9 cellular contexts compared by ENCODE assay signal in genomic region chr19:18364277-18364825, GRCh38. TPM values are rescaled to one million over a fixed set of nuclear protein-coding genes. Genes with fewer than 3 reads are reported as not detected.
DNase-seq lines count a peak whose midpoint lies in the region; ATAC-seq and TF ChIP-seq lines count a peak whose summit lies in the region.
"Not testable (repeated sequence)": the region's sequence is repeated elsewhere in the genome, so short reads cannot be mapped to it uniquely, and the experiment has no call there.
"Had no signal": no experiment of that assay in that cellular context is flagged by ENCODE, and none has a peak within 500 bp of the region (broad histone marks: within the 10 kb centered on the region; RNA-seq: fewer than 3 reads in every experiment).

No MANE protein-coding gene starts in this region.

- not testable (repeated sequence) for H3K79me2 ChIP-seq in GM23338 (replicated peaks; ENCODE audit: insufficient read depth)

- ATAC-seq in GM23338 = not testable (repeated sequence)

- DNase-seq in GM23338 (ENCODE audit: low spot score) = peak; percentile 45
- DNase-seq in SK-N-MC (ENCODE audit: low read depth, low spot score); MCF 10A (ENCODE audit: unreplicated experiment); esophagus squamous epithelium (lab: John Stamatoyannopoulos, UW); nephron progenitor cell; vagina (ENCODE audit: extremely low spot score in 2 of 2): not testable (repeated sequence)

- H4K20me1 ChIP-seq in GM23338 (replicated peaks; ENCODE audit: insufficient read depth) = not testable (repeated sequence)

- peaks cover 30% of the 10 kb centered on the region for H3K4me1 Mint-ChIP-seq in GM23338
- peaks cover 19% of the 10 kb centered on the region for H3K4me1 Mint-ChIP-seq in MCF 10A (ENCODE audit: insufficient read depth, unreplicated experiment)
- peaks cover 33% of the 10 kb centered on the region for H3K4me1 Mint-ChIP-seq in nephron progenitor cell

- 31 to 66% methylated on average over 9 of the region's 11 CpGs for WGBS in esophagus squamous epithelium, 2 donors

- H3K4me1 ChIP-seq in GM23338 (ENCODE audit: insufficient read depth) = peaks cover 21% of the 10 kb centered on the region
- H3K4me1 ChIP-seq in esophagus squamous epithelium = peaks cover 10 to 22% (median 19%) of the 10 kb centered on the region in 3 donors
- peaks cover 16% of the 10 kb centered on the region for H3K4me1 ChIP-seq in skeletal muscle satellite cell (ENCODE audit: control insufficient read depth, insufficient read depth, low read length)
- H3K4me1 ChIP-seq in vagina = peaks cover 14% of the 10 kb centered on the region

- TF ChIP-seq POLR2A in esophagus squamous epithelium (IDR thresholded peaks at IDR 0.05); vagina (IDR thresholded peaks at IDR 0.05): not testable (repeated sequence)

- not testable (repeated sequence) for H3K4me3 ChIP-seq in GM23338; skeletal muscle satellite cell (ENCODE audit: low read length)
- H3K4me3 ChIP-seq in SK-N-MC (0 out of 2 replicates have a peak overlapping the region, but pooled peaks have one; percentile 2), esophagus squamous epithelium (peak overlapping the region in 2 of 4 donors; percentile 13 to 25), vagina (peak overlapping the region in 1 of 2 donors; percentile 10)

- TSS peak; percentile 98 for BruUV-seq in MCF 10A (replicated peaks; lab: Mats Ljungman, UMichigan)

- H3K27ac ChIP-seq in GM23338 (ENCODE audit: low read depth) (peak overlapping the region; percentile 97), SK-N-MC (peak overlapping the region; percentile 30; the same call in 1 of the 2 replicates), esophagus squamous epithelium (peak overlapping the region; percentile 17 to 73 (median 70)), layer of hippocampus (ENCODE audit: low read depth, low read length) (peak overlapping the region; percentile 68), vagina (peak overlapping the region; percentile 75)

- H3K36me3 Mint-ChIP-seq in GM23338 (ENCODE audit: low read depth) = peaks cover 62% of the 10 kb centered on the region
- not testable (repeated sequence) for H3K36me3 Mint-ChIP-seq in MCF 10A (ENCODE audit: insufficient read depth, unreplicated experiment)
- H3K36me3 Mint-ChIP-seq in nephron progenitor cell (ENCODE audit: low read depth) = peaks cover 17% of the 10 kb centered on the region

- peaks cover 17% of the 10 kb centered on the region for H3K27me3 Mint-ChIP-seq in GM23338 (ENCODE audit: insufficient read depth, low read depth, poor library complexity)
- H3K27me3 Mint-ChIP-seq in MCF 10A (ENCODE audit: insufficient read depth, unreplicated experiment); nephron progenitor cell (ENCODE audit: low read depth, poor library complexity): not testable (repeated sequence)

- not testable (repeated sequence) for H2AFZ ChIP-seq in GM23338

- intact Hi-C loops in MCF 10A (cut with micrococcal nuclease); esophagus squamous epithelium (cut with DNase I); vagina (cut with DNase I): not testable (repeated sequence)

- H3K36me3 ChIP-seq in GM23338 (ENCODE audit: insufficient read depth); SK-N-MC (ENCODE audit: insufficient read depth, low read length); skeletal muscle satellite cell (ENCODE audit: insufficient read depth, low read length): not testable (repeated sequence)
- H3K36me3 ChIP-seq in esophagus squamous epithelium = peaks cover 0 to 36% (median 0%) of the 10 kb centered on the region in 3 donors
- peaks cover 0 to 13% of the 10 kb centered on the region in 2 donors for H3K36me3 ChIP-seq in vagina

- not testable (repeated sequence) for TF ChIP-seq CTCF in GM23338 (conservative IDR thresholded peaks at IDR 0.05; ENCODE audit: low read depth in 2 of 2); MCF 10A (IDR thresholded peaks at IDR 0.05; ENCODE audit: unreplicated experiment); esophagus squamous epithelium (IDR thresholded peaks at IDR 0.05); nephron progenitor cell (IDR thresholded peaks at IDR 0.05); vagina (IDR thresholded peaks at IDR 0.05)

- H3K4me2 ChIP-seq in GM23338 (0 out of 2 replicates have a peak overlapping the region, but pooled peaks have one; percentile 49), skeletal muscle satellite cell (ENCODE audit: low read length) (peak overlapping the region; percentile 59)

- not testable (repeated sequence) for H3K9me2 ChIP-seq in GM23338 (ENCODE audit: insufficient read depth)

- not testable (repeated sequence) for H3K27me3 ChIP-seq in GM23338 (ENCODE audit: insufficient read depth); esophagus squamous epithelium; layer of hippocampus (ENCODE audit: control insufficient read depth, insufficient read depth, low read length); skeletal muscle satellite cell (ENCODE audit: control insufficient read depth, insufficient read depth, low read length); vagina

- H3F3A ChIP-seq in GM23338 (replicated peaks; ENCODE audit: low read depth) = peaks cover 16% of the 10 kb centered on the region

- H3K9ac ChIP-seq in SK-N-MC (ENCODE audit: insufficient read length) (peak overlapping the region; percentile 18), skeletal muscle satellite cell (ENCODE audit: low read depth, low read length) (peak overlapping the region; percentile 66)

- H3K9me3 ChIP-seq in SK-N-MC (ENCODE audit: low read depth, low read length); esophagus squamous epithelium; skeletal muscle satellite cell (replicated peaks; ENCODE audit: low read length); vagina: not testable (repeated sequence)

- POLR2A ChIA-PET in MCF 10A (lab: Yijun Ruan, JAX) = interaction anchor here (0.6 to 4.2 kb wide), 11 partner anchors 10 to 343 kb away, joined by 3 to 44 read pairs (median 3); partner anchors contain the start of genes GDF15, JUND and SSBP4

- CTCF ChIA-PET in MCF 10A (lab: Yijun Ruan, JAX) = interaction anchor here (0.6 to 3.8 kb wide), 6 partner anchors 15 to 46 kb away, joined by 3 to 22 read pairs (median 6); no protein-coding TSS in a partner anchor

- not testable (repeated sequence) for H3K4me3 Mint-ChIP-seq in GM23338, nephron progenitor cell
- peak overlapping the region; percentile 25 for H3K4me3 Mint-ChIP-seq in MCF 10A (ENCODE audit: unreplicated experiment)

- H3K27ac Mint-ChIP-seq in GM23338 = peak overlapping the region; percentile 98
- peak overlapping the region; percentile 97 for H3K27ac Mint-ChIP-seq in MCF 10A (ENCODE audit: low read depth, unreplicated experiment)
- H3K27ac Mint-ChIP-seq in nephron progenitor cell = peak overlapping the region; percentile 61

- not testable (repeated sequence) for H3K9me3 Mint-ChIP-seq in GM23338; MCF 10A (ENCODE audit: unreplicated experiment)
- H3K9me3 Mint-ChIP-seq in nephron progenitor cell = peaks cover 11% of the 10 kb centered on the region

RNA-seq across cellular contexts. Expression of gene GDF15, which starts 21.6 kb away (rescaled TPM):
- total RNA-seq in GM23338 (2014; rRNA removed; shearing (Covaris generic)) = 15.7 and 19.8 TPM in 2 replicates
- polyA plus RNA-seq in GM23338 (2016; fragmentation: Nextera tagmentation; extraction: Ambion mirVana) = 12.6 and 18.3 TPM in 2 replicates
- total RNA-seq in MCF 10A (2022) (193 and 288 TPM in 2 replicates), esophagus squamous epithelium (1 to 10 TPM in 1 of 4 donors, under 1 TPM in 1, not detected in 2; 0.76 to 2.3 TPM), vagina (25.5 TPM)
- total RNA-seq in skeletal muscle satellite cell (2012; rRNA removed) = 11.1 and 73.8 TPM in 2 replicates
- total RNA-seq: T-helper 2 cell treated with Interferon-gamma antibody and Interleukin-4, amounts not matched to agents 100 ng/mL and 5 ng/mL, for 36 hours had no signal

RNA-seq across cellular contexts. Expression of gene PGPEP1, which starts 24.0 kb away (rescaled TPM):
- 18.9 and 27.6 TPM in 2 replicates for total RNA-seq in GM23338 (2014; rRNA removed; shearing (Covaris generic))
- 15.5 and 19.4 TPM in 2 replicates for polyA plus RNA-seq in GM23338 (2016; fragmentation: Nextera tagmentation; extraction: Ambion mirVana)
- total RNA-seq in MCF 10A (2022) (6.5 and 11.9 TPM in 2 replicates), esophagus squamous epithelium (10 to 100 TPM in 1 of 4 donors, 1 to 10 TPM in 2, under 1 TPM in 1; 0.83 to 10.1 (median 5.3) TPM), vagina (27.5 TPM)
- 8.7 and 13.7 TPM in 2 replicates for total RNA-seq in skeletal muscle satellite cell (2012; rRNA removed)

RNA-seq across cellular contexts. Expression of gene LRRC25, which starts 33.1 kb away (rescaled TPM):
- 0.17 TPM in 1 of 2 replicates, not detected in the other for total RNA-seq in GM23338 (2014; rRNA removed; shearing (Covaris generic))
- 0.14 and 0.24 TPM in 2 replicates for polyA plus RNA-seq in GM23338 (2016; fragmentation: Nextera tagmentation; extraction: Ambion mirVana)
- total RNA-seq in MCF 10A (2022) = not detected in 2 replicates
- total RNA-seq in esophagus squamous epithelium = 10 to 100 TPM in 1 of 4 donors, 1 to 10 TPM in 1, under 1 TPM in 2; 0.53 to 10.3 (median 1.9) TPM
- not detected in 2 replicates for total RNA-seq in skeletal muscle satellite cell (2012; rRNA removed)
- total RNA-seq in vagina = 3.9 TPM
- total RNA-seq: T-helper 2 cell treated with Interferon-gamma antibody and Interleukin-4, amounts not matched to agents 100 ng/mL and 5 ng/mL, for 36 hours had no signal

RNA-seq across cellular contexts. Expression of gene LSM4, which starts 41.5 kb away (rescaled TPM):
- total RNA-seq in GM23338 (2014; rRNA removed; shearing (Covaris generic)) = 511 and 591 TPM in 2 replicates
- 637 and 641 TPM in 2 replicates for polyA plus RNA-seq in GM23338 (2016; fragmentation: Nextera tagmentation; extraction: Ambion mirVana)
- total RNA-seq in MCF 10A (2022) = 172 and 193 TPM in 2 replicates
- total RNA-seq in esophagus squamous epithelium = 100 to 1,000 TPM in 3 of 4 donors, 10 to 100 TPM in 1; 97.3 to 228 (median 137) TPM
- total RNA-seq in skeletal muscle satellite cell (2012; rRNA removed) = 146 and 166 TPM in 2 replicates
- 54.3 TPM for total RNA-seq in vagina

RNA-seq across cellular contexts. Expression of gene SSBP4, which starts 54.8 kb away (rescaled TPM):
- 42.8 and 44.4 TPM in 2 replicates for total RNA-seq in GM23338 (2014; rRNA removed; shearing (Covaris generic))
- polyA plus RNA-seq in GM23338 (2016; fragmentation: Nextera tagmentation; extraction: Ambion mirVana) = 47.9 and 52.0 TPM in 2 replicates
- total RNA-seq in MCF 10A (2022) (22.3 and 26.3 TPM in 2 replicates), esophagus squamous epithelium (10 to 100 TPM; 23.7 to 48.1 (median 26.1) TPM), vagina (72.7 TPM)
- total RNA-seq in skeletal muscle satellite cell (2012; rRNA removed) = 72.2 and 73.2 TPM in 2 replicates

Comparison
In these comparisons a context has a peak if more than half of its experiments do, and no peak if none do; other contexts are left out.
1. H3K27ac ChIP-seq: peak in every context shown above with its lines; median percentile 97 in GM23338; 75 in vagina; 70 in esophagus squamous epithelium; 68 in layer of hippocampus; 30 in SK-N-MC.